10 cellular contexts compared by ENCODE assay signal in the genomic region with DNA sequence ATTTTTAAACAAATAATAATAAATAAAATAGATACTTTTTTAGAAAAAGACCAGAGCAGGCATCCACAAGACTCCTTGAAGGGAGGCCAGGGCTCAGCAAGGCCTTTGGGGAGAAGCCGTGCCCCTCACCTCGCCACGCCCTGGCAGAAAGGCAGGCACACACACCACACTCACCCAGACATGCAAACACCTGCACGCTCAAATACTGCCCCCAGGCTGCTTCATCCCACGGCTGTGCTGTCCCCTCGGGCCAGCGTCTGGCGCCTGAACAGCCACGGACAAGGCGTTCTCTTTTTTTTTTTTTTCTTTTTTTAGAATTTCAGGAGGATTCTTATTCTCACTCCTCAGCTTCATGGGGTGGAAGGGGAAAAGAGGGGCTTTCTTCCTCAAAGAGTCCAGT. TPM values are rescaled to one million over a fixed set of nuclear protein-coding genes. Genes with fewer than 3 reads are reported as not detected.
DNase-seq lines count a peak whose midpoint lies in the region; TF ChIP-seq lines count a peak whose summit lies in the region.
"Had no signal": no experiment of that assay in that cellular context is flagged by ENCODE, and none has a peak within 500 bp of the region (broad histone marks: within the 10 kb centered on the region; RNA-seq: fewer than 3 reads in every experiment).

No MANE protein-coding gene starts in this region.

- peak overlapping the region; percentile 44 for H3K4me3 Mint-ChIP-seq in activated CD4-positive, alpha-beta memory T cell treated with anti-CD3 and anti-CD28 coated beads, Interleukin-2, amount 10 ng/mL, durations not matched to agents 7 days and 5 days
- H3K4me3 Mint-ChIP-seq in activated CD4-positive, alpha-beta memory T cell treated with anti-CD3 and anti-CD28 coated beads for 36 hours = no peak overlapping the region
- H3K4me3 Mint-ChIP-seq in activated T-helper 2 cell treated with anti-CD3 and anti-CD28 coated beads, Interferon-gamma antibody, Interleukin-2, Interleukin-4, amounts not matched to agents 10 μg/mL and 5 μg/mL and 100 μg/mL, durations not matched to agents 14 hours and 24 hours and 36 hours (ENCODE audit: low read depth) = no peak overlapping the region

- CTCF ChIA-PET in activated CD4-positive, alpha-beta memory T cell treated with anti-CD3 and anti-CD28 coated beads, Interleukin-2, amount 10 ng/mL, durations not matched to agents 7 days and 5 days (lab: Charles Lee) = interaction anchor here (2.0 to 2.7 kb wide), 2 partner anchors 92 to 192 kb away, joined by 9 to 14 read pairs; no protein-coding TSS in a partner anchor
- CTCF ChIA-PET in activated CD4-positive, alpha-beta memory T cell treated with anti-CD3 and anti-CD28 coated beads for 36 hours (lab: Charles Lee) = interaction anchor here (2.4 to 5.0 kb wide), 2 partner anchors 10 to 192 kb away, joined by 8 to 28 read pairs; no protein-coding TSS in a partner anchor

- POLR2A ChIA-PET in activated CD4-positive, alpha-beta memory T cell treated with anti-CD3 and anti-CD28 coated beads, Interleukin-2, amount 10 ng/mL, durations not matched to agents 7 days and 5 days (lab: Charles Lee) = interaction anchor here (1.0 kb wide), 1 partner anchor 61 kb away, joined by 4 read pairs; the partner anchor contains the start of gene FADS2
- POLR2A ChIA-PET in activated CD4-positive, alpha-beta memory T cell treated with anti-CD3 and anti-CD28 coated beads for 36 hours (lab: Charles Lee) = no interaction called here

- peaks cover 5% of the 10 kb centered on the region; the same call in 1 of the 2 replicates for H3K36me3 ChIP-seq in SJCRH30
- H3K36me3 ChIP-seq in suprapubic skin = no peaks in the 10 kb centered on the region
- H3K36me3 ChIP-seq: pancreas had no signal

- H3K27me3 Mint-ChIP-seq in activated CD4-positive, alpha-beta memory T cell treated with anti-CD3 and anti-CD28 coated beads, Interleukin-2, amount 10 ng/mL, durations not matched to agents 7 days and 5 days = peaks cover 3% of the 10 kb centered on the region
- no peaks in the 10 kb centered on the region for H3K27me3 Mint-ChIP-seq in activated CD4-positive, alpha-beta memory T cell treated with anti-CD3 and anti-CD28 coated beads for 36 hours
- H3K27me3 Mint-ChIP-seq in activated T-helper 2 cell treated with anti-CD3 and anti-CD28 coated beads, Interferon-gamma antibody, Interleukin-2, Interleukin-4, amounts not matched to agents 10 μg/mL and 5 μg/mL and 100 μg/mL, durations not matched to agents 14 hours and 24 hours and 36 hours (ENCODE audit: low read depth) = no peaks in the 10 kb centered on the region

- H3K4me1 ChIP-seq in SJCRH30 = peaks cover 26% of the 10 kb centered on the region
- H3K4me1 ChIP-seq in suprapubic skin = peaks cover 19% of the 10 kb centered on the region

- DNase-seq in activated CD4-positive, alpha-beta memory T cell treated with anti-CD3 and anti-CD28 coated beads, Interleukin-2, amount 10 ng/mL, durations not matched to agents 7 days and 5 days = no peak
- DNase-seq in activated CD4-positive, alpha-beta memory T cell treated with anti-CD3 and anti-CD28 coated beads for 36 hours = no peak
- DNase-seq in SJCRH30 = no peak
- no peak for DNase-seq in foreskin fibroblast
- no peak for DNase-seq in suprapubic skin (ENCODE audit: low spot score in 2 of 2)
- no peak for DNase-seq in NCI-H1092 treated with DMSO at 0.1 percent for 48 hours (lab: John Stamatoyannopoulos, UW)
- no peak for DNase-seq in activated T-helper 2 cell treated with anti-CD3 and anti-CD28 coated beads, Interferon-gamma antibody, Interleukin-2, Interleukin-4, amounts not matched to agents 10 μg/mL and 5 μg/mL and 100 μg/mL, durations not matched to agents 14 hours and 24 hours and 36 hours (ENCODE audit: low spot score)
- no peak for DNase-seq in SHP77 treated with DMSO at 0.1 percent for 48 hours (lab: John Stamatoyannopoulos, UW)
- DNase-seq: NCI-H446 had no signal

- intact Hi-C loops in activated CD4-positive, alpha-beta memory T cell treated with anti-CD3 and anti-CD28 coated beads for 36 hours (cut with micrococcal nuclease) = no loop called here
- intact Hi-C loops in activated T-helper 2 cell treated with anti-CD3 and anti-CD28 coated beads, Interferon-gamma antibody, Interleukin-2, Interleukin-4, amounts not matched to agents 10 μg/mL and 5 μg/mL and 100 μg/mL, durations not matched to agents 14 hours and 24 hours and 36 hours (cut with micrococcal nuclease) = loop anchor here (5.0 kb wide), 1 partner anchor 98 kb away; the partner anchor contains the start of genes FEN1 and TMEM258

- H3K9me3 ChIP-seq in SJCRH30 (replicated peaks) = no peaks in the 10 kb centered on the region
- no peaks in the 10 kb centered on the region for H3K9me3 ChIP-seq in suprapubic skin
- H3K9me3 ChIP-seq: pancreas had no signal

- WGBS in suprapubic skin = 63% methylated on average over 10 of the region's 10 CpGs

- H3K27ac ChIP-seq in SJCRH30 = peak overlapping the region; percentile 71
- H3K27ac ChIP-seq in suprapubic skin = no peak overlapping the region

- no peak for TF ChIP-seq POLR2A in suprapubic skin (IDR thresholded peaks at IDR 0.05)

- TF ChIP-seq EP300 in suprapubic skin (IDR thresholded peaks at IDR 0.05) = no peak

- H3K36me3 Mint-ChIP-seq in activated CD4-positive, alpha-beta memory T cell treated with anti-CD3 and anti-CD28 coated beads, Interleukin-2, amount 10 ng/mL, durations not matched to agents 7 days and 5 days (ENCODE audit: low read depth) = no peaks in the 10 kb centered on the region
- no peaks in the 10 kb centered on the region for H3K36me3 Mint-ChIP-seq in activated CD4-positive, alpha-beta memory T cell treated with anti-CD3 and anti-CD28 coated beads for 36 hours
- no peaks in the 10 kb centered on the region for H3K36me3 Mint-ChIP-seq in activated T-helper 2 cell treated with anti-CD3 and anti-CD28 coated beads, Interferon-gamma antibody, Interleukin-2, Interleukin-4, amounts not matched to agents 10 μg/mL and 5 μg/mL and 100 μg/mL, durations not matched to agents 14 hours and 24 hours and 36 hours (ENCODE audit: low read depth)

- H3K9me3 Mint-ChIP-seq in activated CD4-positive, alpha-beta memory T cell treated with anti-CD3 and anti-CD28 coated beads, Interleukin-2, amount 10 ng/mL, durations not matched to agents 7 days and 5 days = no peaks in the 10 kb centered on the region
- no peaks in the 10 kb centered on the region for H3K9me3 Mint-ChIP-seq in activated CD4-positive, alpha-beta memory T cell treated with anti-CD3 and anti-CD28 coated beads for 36 hours
- H3K9me3 Mint-ChIP-seq in activated T-helper 2 cell treated with anti-CD3 and anti-CD28 coated beads, Interferon-gamma antibody, Interleukin-2, Interleukin-4, amounts not matched to agents 10 μg/mL and 5 μg/mL and 100 μg/mL, durations not matched to agents 14 hours and 24 hours and 36 hours = no peaks in the 10 kb centered on the region

- no peak overlapping the region for H3K27ac Mint-ChIP-seq in activated CD4-positive, alpha-beta memory T cell treated with anti-CD3 and anti-CD28 coated beads, Interleukin-2, amount 10 ng/mL, durations not matched to agents 7 days and 5 days
- no peak overlapping the region for H3K27ac Mint-ChIP-seq in activated CD4-positive, alpha-beta memory T cell treated with anti-CD3 and anti-CD28 coated beads for 36 hours
- no peak overlapping the region for H3K27ac Mint-ChIP-seq in activated T-helper 2 cell treated with anti-CD3 and anti-CD28 coated beads, Interferon-gamma antibody, Interleukin-2, Interleukin-4, amounts not matched to agents 10 μg/mL and 5 μg/mL and 100 μg/mL, durations not matched to agents 14 hours and 24 hours and 36 hours

- no peak for TF ChIP-seq CTCF in foreskin fibroblast (IDR thresholded peaks at IDR 0.05; ENCODE audit: low read depth, low read length)
- no peak for TF ChIP-seq CTCF in suprapubic skin (IDR thresholded peaks at IDR 0.05)

- H3K27me3 ChIP-seq in SJCRH30 = no peaks in the 10 kb centered on the region
- H3K27me3 ChIP-seq in suprapubic skin = no peaks in the 10 kb centered on the region
- H3K27me3 ChIP-seq: pancreas had no signal

- H3K4me3 ChIP-seq in SJCRH30 (peak overlapping the region; percentile 78), foreskin fibroblast (ENCODE audit: low read depth in 1 of 2, low read length in 2 of 2) (peak overlapping the region; percentile 93 to 96), suprapubic skin (peak overlapping the region; percentile 92)

- peaks cover 2% of the 10 kb centered on the region for H3K4me1 Mint-ChIP-seq in activated CD4-positive, alpha-beta memory T cell treated with anti-CD3 and anti-CD28 coated beads, Interleukin-2, amount 10 ng/mL, durations not matched to agents 7 days and 5 days
- peaks cover 2% of the 10 kb centered on the region for H3K4me1 Mint-ChIP-seq in activated CD4-positive, alpha-beta memory T cell treated with anti-CD3 and anti-CD28 coated beads for 36 hours (ENCODE audit: low read depth)
- no peaks in the 10 kb centered on the region for H3K4me1 Mint-ChIP-seq in activated T-helper 2 cell treated with anti-CD3 and anti-CD28 coated beads, Interferon-gamma antibody, Interleukin-2, Interleukin-4, amounts not matched to agents 10 μg/mL and 5 μg/mL and 100 μg/mL, durations not matched to agents 14 hours and 24 hours and 36 hours (ENCODE audit: low read depth)

RNA-seq across cellular contexts. Expression of gene FADS3, which starts 1.5 kb away (rescaled TPM):
- 1 to 10 TPM; 5.2 to 5.4 TPM for total RNA-seq in activated CD4-positive, alpha-beta memory T cell treated with anti-CD3 and anti-CD28 coated beads, Interleukin-2, amount 10 ng/mL, durations not matched to agents 7 days and 5 days
- 10 to 100 TPM; 11.9 to 12.1 TPM for total RNA-seq in activated CD4-positive, alpha-beta memory T cell treated with anti-CD3 and anti-CD28 coated beads for 36 hours
- 40.5 and 42.1 TPM in 2 replicates for total RNA-seq in SJCRH30 (2014; rRNA removed; shearing (Covaris generic))
- 10 to 100 TPM; 12.7 to 24.7 (median 17.9) TPM for total RNA-seq in suprapubic skin
- total RNA-seq in activated T-helper 2 cell treated with anti-CD3 and anti-CD28 coated beads, Interferon-gamma antibody, Interleukin-2, Interleukin-4, amounts not matched to agents 10 μg/mL and 5 μg/mL and 100 μg/mL, durations not matched to agents 14 hours and 24 hours and 36 hours = 22.1 and 24.1 TPM in 2 replicates

RNA-seq across cellular contexts. Expression of gene RAB3IL1, which starts 27.5 kb away (rescaled TPM):
- not detected for total RNA-seq in activated CD4-positive, alpha-beta memory T cell treated with anti-CD3 and anti-CD28 coated beads, Interleukin-2, amount 10 ng/mL, durations not matched to agents 7 days and 5 days
- total RNA-seq in activated CD4-positive, alpha-beta memory T cell treated with anti-CD3 and anti-CD28 coated beads for 36 hours = under 1 TPM; 0.10 to 0.21 TPM
- total RNA-seq in SJCRH30 (2014; rRNA removed; shearing (Covaris generic)) = 0.53 and 0.77 TPM in 2 replicates
- 1 to 10 TPM; 2.6 to 8.9 (median 5.4) TPM for total RNA-seq in suprapubic skin
- 0.09 TPM in 1 of 2 replicates, not detected in the other for total RNA-seq in activated T-helper 2 cell treated with anti-CD3 and anti-CD28 coated beads, Interferon-gamma antibody, Interleukin-2, Interleukin-4, amounts not matched to agents 10 μg/mL and 5 μg/mL and 100 μg/mL, durations not matched to agents 14 hours and 24 hours and 36 hours
